9 cellular contexts compared by ENCODE assay signal in genomic region chr3:197154-197855, GRCh38. TPM values are rescaled to one million over a fixed set of nuclear protein-coding genes. Genes with fewer than 3 reads are reported as not detected.
DNase-seq lines count a peak whose midpoint lies in the region; ATAC-seq and TF ChIP-seq lines count a peak whose summit lies in the region.
"Had no signal": no experiment of that assay in that cellular context is flagged by ENCODE, and none has a peak within 500 bp of the region (broad histone marks: within the 10 kb centered on the region; RNA-seq: fewer than 3 reads in every experiment).

No MANE protein-coding gene starts in this region.

- H2AFZ ChIP-seq in osteoblast (ENCODE audit: low read length), result no peak overlapping the region

- CTCF ChIA-PET in activated CD4-positive, alpha-beta memory T cell treated with anti-CD3 and anti-CD28 coated beads for 36 hours (lab: Charles Lee), result no interaction called here
- CTCF ChIA-PET in Caco-2 (lab: Charles Lee), result no interaction called here

- H3K27me3 ChIP-seq in Caco-2 (replicated peaks; ENCODE audit: control insufficient read depth, insufficient read depth, low read length) (no peaks in the 10 kb centered on the region), osteoblast (ENCODE audit: insufficient read depth, low read length) (no peaks in the 10 kb centered on the region)

- H3K4me1 Mint-ChIP-seq in activated CD4-positive, alpha-beta memory T cell treated with anti-CD3 and anti-CD28 coated beads for 36 hours (ENCODE audit: low read depth), result peaks cover 5% of the 10 kb centered on the region
- no peaks in the 10 kb centered on the region for H3K4me1 Mint-ChIP-seq in Caco-2 (ENCODE audit: low read depth, unreplicated experiment)

- H3K4me3 Mint-ChIP-seq in activated CD4-positive, alpha-beta memory T cell treated with anti-CD3 and anti-CD28 coated beads for 36 hours, result no peak overlapping the region
- H3K4me3 Mint-ChIP-seq in Caco-2 (ENCODE audit: unreplicated experiment), result no peak overlapping the region

- no peaks in the 10 kb centered on the region for H3K36me3 ChIP-seq in Caco-2 (ENCODE audit: control insufficient read depth, insufficient read depth, low read length)
- H3K36me3 ChIP-seq in osteoblast (ENCODE audit: insufficient read depth, low read length), result no peaks in the 10 kb centered on the region
- H3K36me3 ChIP-seq: neutrophil had no signal

- no peaks in the 10 kb centered on the region for H3K9me3 ChIP-seq in iPS-18c (ENCODE audit: control insufficient read depth, insufficient read depth, low read length)
- no peaks in the 10 kb centered on the region for H3K9me3 ChIP-seq in Caco-2
- no peaks in the 10 kb centered on the region for H3K9me3 ChIP-seq in osteoblast (ENCODE audit: low read depth, low read length)
- H3K9me3 ChIP-seq: neutrophil had no signal

- H3K27me3 Mint-ChIP-seq in activated CD4-positive, alpha-beta memory T cell treated with anti-CD3 and anti-CD28 coated beads for 36 hours, result peaks cover 21% of the 10 kb centered on the region
- no peaks in the 10 kb centered on the region for H3K27me3 Mint-ChIP-seq in Caco-2 (ENCODE audit: insufficient read depth, unreplicated experiment)

- POLR2A ChIA-PET in activated CD4-positive, alpha-beta memory T cell treated with anti-CD3 and anti-CD28 coated beads for 36 hours (lab: Charles Lee), result no interaction called here
- POLR2A ChIA-PET in Caco-2 (lab: Charles Lee), result no interaction called here

- peak overlapping the region; percentile 60 for H3K4me3 ChIP-seq in iPS-18c (ENCODE audit: insufficient read depth, low read depth, low read length)
- H3K4me3 ChIP-seq in Caco-2 (ENCODE audit: low read depth, low read length), result no peak overlapping the region
- H3K4me3 ChIP-seq in osteoblast (ENCODE audit: insufficient read depth, low read length), result no peak overlapping the region

- BruUV-seq in Caco-2 (replicated peaks; lab: Mats Ljungman, UMichigan), result no TSS peak

- no peaks in the 10 kb centered on the region for H3K4me1 ChIP-seq in Caco-2
- no peaks in the 10 kb centered on the region for H3K4me1 ChIP-seq in osteoblast (ENCODE audit: insufficient read depth, low read length)

- ATAC-seq in GM19463 (IDR thresholded peaks at IDR 0.05; ENCODE audit: unreplicated experiment), result peak; percentile 27
- ATAC-seq in activated naive CD4-positive, alpha-beta T cell treated with anti-CD3 and anti-CD28 coated beads, Interleukin-2, amount 50 U/mL, for 72 hours, result no peak

- TF ChIP-seq CTCF in Caco-2 (IDR thresholded peaks at IDR 0.05; ENCODE audit: insufficient read depth in 1 of 2, low read depth in 1 of 2, low read length in 1 of 2, severe bottlenecking in 1 of 2, unreplicated experiment in 1 of 2), result no peak
- no peak for TF ChIP-seq CTCF in osteoblast (IDR thresholded peaks at IDR 0.05; ENCODE audit: extremely low read depth, low read depth, low read length)

- H3K79me2 ChIP-seq in osteoblast (ENCODE audit: insufficient read depth, low read length), result no peaks in the 10 kb centered on the region

- H3K27ac ChIP-seq in substantia nigra (ENCODE audit: low read depth, low read length, poor library complexity, severe bottlenecking), result peak overlapping the region; percentile 58
- no peak overlapping the region for H3K27ac ChIP-seq in osteoblast (ENCODE audit: low read depth, low read length)
- H3K27ac ChIP-seq: neutrophil had no signal

- DNase-seq in SK-MEL-5 (ENCODE audit: low read depth, low spot score), result peak; percentile 36
- peak in 24 of 49 donors; percentile 3 to 70 (median 38) for DNase-seq in substantia nigra (lab: John Stamatoyannopoulos, UW)
- DNase-seq in activated naive CD4-positive, alpha-beta T cell treated with anti-CD3 and anti-CD28 coated beads, Interleukin-2, amount 50 U/mL, for 72 hours (ENCODE audit: low spot score in 2 of 2), result no peak
- no peak for DNase-seq in activated CD4-positive, alpha-beta memory T cell treated with anti-CD3 and anti-CD28 coated beads for 36 hours
- DNase-seq in Caco-2, result no peak
- DNase-seq in osteoblast (ENCODE audit: insufficient read length, low spot score, missing footprints), result no peak

- in situ Hi-C loops in SK-MEL-5 (cut with HindIII; ENCODE audit: low pct_unique_long_range_greater_than_20kb, low sequenced_read_pairs), result no loop called here

- H3K27ac Mint-ChIP-seq in activated naive CD4-positive, alpha-beta T cell treated with anti-CD3 and anti-CD28 coated beads, Interleukin-2, amount 50 U/mL, for 72 hours, result no peak overlapping the region
- no peak overlapping the region for H3K27ac Mint-ChIP-seq in activated CD4-positive, alpha-beta memory T cell treated with anti-CD3 and anti-CD28 coated beads for 36 hours
- H3K27ac Mint-ChIP-seq in Caco-2 (ENCODE audit: unreplicated experiment), result no peak overlapping the region

- peaks cover 0 to 4% of the 10 kb centered on the region in 2 donors for H3K9me3 Mint-ChIP-seq in activated naive CD4-positive, alpha-beta T cell treated with anti-CD3 and anti-CD28 coated beads, Interleukin-2, amount 50 U/mL, for 72 hours
- H3K9me3 Mint-ChIP-seq in activated CD4-positive, alpha-beta memory T cell treated with anti-CD3 and anti-CD28 coated beads for 36 hours, result no peaks in the 10 kb centered on the region
- H3K9me3 Mint-ChIP-seq in Caco-2 (ENCODE audit: unreplicated experiment), result no peaks in the 10 kb centered on the region

- H3K36me3 Mint-ChIP-seq in activated naive CD4-positive, alpha-beta T cell treated with anti-CD3 and anti-CD28 coated beads, Interleukin-2, amount 50 U/mL, for 72 hours, result peaks cover 6 to 7% of the 10 kb centered on the region in 2 donors
- peaks cover 2% of the 10 kb centered on the region for H3K36me3 Mint-ChIP-seq in activated CD4-positive, alpha-beta memory T cell treated with anti-CD3 and anti-CD28 coated beads for 36 hours
- no peaks in the 10 kb centered on the region for H3K36me3 Mint-ChIP-seq in Caco-2 (ENCODE audit: insufficient read depth, unreplicated experiment)

- intact Hi-C loops in activated CD4-positive, alpha-beta memory T cell treated with anti-CD3 and anti-CD28 coated beads for 36 hours (cut with micrococcal nuclease), result no loop called here
- intact Hi-C loops in Caco-2 (cut with micrococcal nuclease; ENCODE audit: unreplicated experiment), result no loop called here

- H4K20me1 ChIP-seq in osteoblast (ENCODE audit: insufficient read depth, low read length), result no peaks in the 10 kb centered on the region

- H3K4me2 ChIP-seq in osteoblast (ENCODE audit: insufficient read depth, low read length), result no peak overlapping the region

RNA-seq across cellular contexts. Expression of gene CHL1, which starts 0.7 kb away (rescaled TPM):
- 106 and 113 TPM in 2 replicates for total RNA-seq in SK-MEL-5 (2014; rRNA removed; shearing (Covaris generic))
- polyA plus RNA-seq in SK-MEL-5 (2015; cell fraction: cytosol; rRNA removed), result 46.9 and 47.6 TPM in 2 replicates
- polyA plus RNA-seq in SK-MEL-5 (2015; cell fraction: nucleus; rRNA removed), result 63.3 and 63.6 TPM in 2 replicates
- total RNA-seq in activated naive CD4-positive, alpha-beta T cell treated with anti-CD3 and anti-CD28 coated beads, Interleukin-2, amount 50 U/mL, for 72 hours, result not detected
- not detected for total RNA-seq in activated CD4-positive, alpha-beta memory T cell treated with anti-CD3 and anti-CD28 coated beads for 36 hours
- total RNA-seq in Caco-2 (2022), result not detected in 2 replicates
- total RNA-seq in osteoblast, result 3.6 and 10.3 TPM in 2 replicates
